Comparison of ENCODE assay signal across 25 cellular contexts in genomic region chr3:18412684-18413083, GRCh38. TPM values are rescaled to one million over a fixed set of nuclear protein-coding genes. Genes with fewer than 3 reads are reported as not detected.
A peak's percentile ranks its signal among the peaks of the same experiment; 100 is the strongest.
DNase-seq lines count a peak whose midpoint lies in the region; ATAC-seq and TF ChIP-seq lines count a peak whose summit lies in the region.
"Had no signal": no experiment of that assay in that cellular context is flagged by ENCODE, and none has a peak within 500 bp of the region (broad histone marks: within the 10 kb centered on the region; RNA-seq: fewer than 3 reads in every experiment).

No MANE protein-coding gene starts in this region.

- H3K4me3 ChIP-seq in CD4-positive, alpha-beta memory T cell (ENCODE audit: low read length in 2 of 2) = no peak overlapping the region
- no peak overlapping the region for H3K4me3 ChIP-seq in tibial artery
- no peak overlapping the region for H3K4me3 ChIP-seq in right cardiac atrium (ENCODE audit: low read length)
- H3K4me3 ChIP-seq: adrenal gland, GM23338, ovary, suprapubic skin had no signal

- H3K4me3 Mint-ChIP-seq in activated CD4-positive, alpha-beta T cell treated with anti-CD3 and anti-CD28 coated beads, Interleukin-2, amount 10 ng/mL, durations not matched to agents 7 days and 5 days = peak overlapping the region; percentile 66
- H3K4me3 Mint-ChIP-seq in CD4-positive, alpha-beta memory T cell = peak overlapping the region in 5 of 8 donors; percentile 35 to 67 (median 61)
- H3K4me3 Mint-ChIP-seq in activated T-helper 2 cell treated with anti-CD3 and anti-CD28 coated beads, Interferon-gamma antibody, Interleukin-2, Interleukin-4, amounts not matched to agents 10 μg/mL and 5 μg/mL and 100 μg/mL, durations not matched to agents 14 hours and 24 hours and 36 hours (ENCODE audit: low read depth) = peak overlapping the region; percentile 55
- no peak overlapping the region for H3K4me3 Mint-ChIP-seq in natural killer cell
- H3K4me3 Mint-ChIP-seq: endodermal cell, GM23338, neural crest cell had no signal

- peaks cover 61% of the 10 kb centered on the region for H3K4me1 ChIP-seq in CD4-positive, alpha-beta memory T cell (ENCODE audit: insufficient read depth, low read length)
- peaks cover 0 to under 1% (median 0%) of the 10 kb centered on the region in 4 donors for H3K4me1 ChIP-seq in tibial artery
- no peaks in the 10 kb centered on the region for H3K4me1 ChIP-seq in right cardiac atrium (ENCODE audit: control insufficient read depth, insufficient read depth, low read length)
- H3K4me1 ChIP-seq: adrenal gland, suprapubic skin had no signal

- H3K27ac Mint-ChIP-seq in activated CD4-positive, alpha-beta T cell treated with anti-CD3 and anti-CD28 coated beads, Interleukin-2, amount 10 ng/mL, durations not matched to agents 7 days and 5 days = peak overlapping the region; percentile 79
- H3K27ac Mint-ChIP-seq in CD4-positive, alpha-beta memory T cell = peak overlapping the region in 3 of 7 donors; percentile 10 to 72 (median 51)
- H3K27ac Mint-ChIP-seq in activated T-helper 2 cell treated with anti-CD3 and anti-CD28 coated beads, Interferon-gamma antibody, Interleukin-2, Interleukin-4, amounts not matched to agents 10 μg/mL and 5 μg/mL and 100 μg/mL, durations not matched to agents 14 hours and 24 hours and 36 hours = peak overlapping the region; percentile 83
- peak overlapping the region; percentile 13 to 45 for H3K27ac Mint-ChIP-seq in natural killer cell
- H3K27ac Mint-ChIP-seq: endodermal cell, GM23338 had no signal

- ATAC-seq in natural killer cell = no peak
- no peak for ATAC-seq in right cardiac atrium
- ATAC-seq: esophagus mucosa, GM23338, left lobe of liver had no signal

- H3K27me3 ChIP-seq in CD4-positive, alpha-beta memory T cell (ENCODE audit: insufficient read depth, low read length) = no peaks in the 10 kb centered on the region
- H3K27me3 ChIP-seq in tibial artery (no peaks in the 10 kb centered on the region), right cardiac atrium (ENCODE audit: control insufficient read depth, insufficient read depth) (no peaks in the 10 kb centered on the region)
- H3K27me3 ChIP-seq: adrenal gland, ovary, suprapubic skin had no signal

- no peaks in the 10 kb centered on the region for H3K9me3 Mint-ChIP-seq in activated CD4-positive, alpha-beta T cell treated with anti-CD3 and anti-CD28 coated beads, Interleukin-2, amount 10 ng/mL, durations not matched to agents 7 days and 5 days
- no peaks in the 10 kb centered on the region for H3K9me3 Mint-ChIP-seq in CD4-positive, alpha-beta memory T cell
- H3K9me3 Mint-ChIP-seq in activated T-helper 2 cell treated with anti-CD3 and anti-CD28 coated beads, Interferon-gamma antibody, Interleukin-2, Interleukin-4, amounts not matched to agents 10 μg/mL and 5 μg/mL and 100 μg/mL, durations not matched to agents 14 hours and 24 hours and 36 hours = no peaks in the 10 kb centered on the region
- H3K9me3 Mint-ChIP-seq in natural killer cell = no peaks in the 10 kb centered on the region
- H3K9me3 Mint-ChIP-seq: CD8-positive, alpha-beta memory T cell; endodermal cell; GM23338; neural crest cell had no signal

- H3K36me3 Mint-ChIP-seq in activated CD4-positive, alpha-beta T cell treated with anti-CD3 and anti-CD28 coated beads, Interleukin-2, amount 10 ng/mL, durations not matched to agents 7 days and 5 days (ENCODE audit: low read depth) = peaks cover 86% of the 10 kb centered on the region
- H3K36me3 Mint-ChIP-seq in CD4-positive, alpha-beta memory T cell = peaks cover 51 to 68% of the 10 kb centered on the region in 2 donors
- peaks cover 93% of the 10 kb centered on the region for H3K36me3 Mint-ChIP-seq in activated T-helper 2 cell treated with anti-CD3 and anti-CD28 coated beads, Interferon-gamma antibody, Interleukin-2, Interleukin-4, amounts not matched to agents 10 μg/mL and 5 μg/mL and 100 μg/mL, durations not matched to agents 14 hours and 24 hours and 36 hours (ENCODE audit: low read depth)
- peaks cover 18% of the 10 kb centered on the region for H3K36me3 Mint-ChIP-seq in natural killer cell

- TF ChIP-seq CTCF in natural killer cell (IDR thresholded peaks at IDR 0.05) = no peak
- TF ChIP-seq CTCF in tibial artery (IDR thresholded peaks at IDR 0.05) = no peak

- POLR2A ChIA-PET in activated CD4-positive, alpha-beta T cell treated with anti-CD3 and anti-CD28 coated beads, Interleukin-2, amount 10 ng/mL, durations not matched to agents 7 days and 5 days (lab: Charles Lee) = no interaction called here
- POLR2A ChIA-PET in CD4-positive, alpha-beta memory T cell (lab: Charles Lee; ENCODE audit: partially characterized antibody) = no interaction called here

- peaks cover 91% of the 10 kb centered on the region for H3K4me1 Mint-ChIP-seq in activated CD4-positive, alpha-beta T cell treated with anti-CD3 and anti-CD28 coated beads, Interleukin-2, amount 10 ng/mL, durations not matched to agents 7 days and 5 days
- peaks cover 43 to 80% (median 69%) of the 10 kb centered on the region in 4 donors for H3K4me1 Mint-ChIP-seq in CD4-positive, alpha-beta memory T cell
- H3K4me1 Mint-ChIP-seq in activated T-helper 2 cell treated with anti-CD3 and anti-CD28 coated beads, Interferon-gamma antibody, Interleukin-2, Interleukin-4, amounts not matched to agents 10 μg/mL and 5 μg/mL and 100 μg/mL, durations not matched to agents 14 hours and 24 hours and 36 hours (ENCODE audit: low read depth) = peaks cover 81% of the 10 kb centered on the region
- peaks cover 41 to 51% of the 10 kb centered on the region in 2 donors for H3K4me1 Mint-ChIP-seq in natural killer cell

- no peaks in the 10 kb centered on the region for H3K27me3 Mint-ChIP-seq in activated CD4-positive, alpha-beta T cell treated with anti-CD3 and anti-CD28 coated beads, Interleukin-2, amount 10 ng/mL, durations not matched to agents 7 days and 5 days
- H3K27me3 Mint-ChIP-seq in CD4-positive, alpha-beta memory T cell = no peaks in the 10 kb centered on the region
- no peaks in the 10 kb centered on the region for H3K27me3 Mint-ChIP-seq in activated T-helper 2 cell treated with anti-CD3 and anti-CD28 coated beads, Interferon-gamma antibody, Interleukin-2, Interleukin-4, amounts not matched to agents 10 μg/mL and 5 μg/mL and 100 μg/mL, durations not matched to agents 14 hours and 24 hours and 36 hours (ENCODE audit: low read depth)
- no peaks in the 10 kb centered on the region for H3K27me3 Mint-ChIP-seq in natural killer cell (ENCODE audit: low read depth in 2 of 2)
- H3K27me3 Mint-ChIP-seq: CD8-positive, alpha-beta memory T cell had no signal

- H3K9me3 ChIP-seq in CD4-positive, alpha-beta memory T cell (ENCODE audit: control insufficient read depth in 1 of 2, low read length in 2 of 2) = no peaks in the 10 kb centered on the region
- H3K9me3 ChIP-seq in tibial artery = no peaks in the 10 kb centered on the region
- H3K9me3 ChIP-seq in right cardiac atrium (ENCODE audit: control insufficient read depth, low read length) = no peaks in the 10 kb centered on the region
- H3K9me3 ChIP-seq: ovary, suprapubic skin had no signal

- DNase-seq in activated CD4-positive, alpha-beta T cell treated with anti-CD3 and anti-CD28 coated beads, Interleukin-2, amount 10 ng/mL, durations not matched to agents 7 days and 5 days = no peak
- DNase-seq in activated CD4-positive, alpha-beta T cell treated with anti-CD3 and anti-CD28 coated beads, Interleukin-2, amount 50 U/mL, for 48 hours = no peak
- no peak for DNase-seq in CD4-positive, alpha-beta memory T cell
- DNase-seq in activated T-helper 2 cell treated with anti-CD3 and anti-CD28 coated beads, Interferon-gamma antibody, Interleukin-2, Interleukin-4, amounts not matched to agents 10 μg/mL and 5 μg/mL and 100 μg/mL, durations not matched to agents 14 hours and 24 hours and 36 hours (ENCODE audit: low spot score) = no peak
- no peak for DNase-seq in natural killer cell
- DNase-seq in tibial artery = no peak
- no peak for DNase-seq in GM19240 (ENCODE audit: insufficient read length, low spot score)
- no peak for DNase-seq in right cardiac atrium
- DNase-seq: activated CD4-positive, CD25-positive, alpha-beta regulatory T cell; adrenal gland; AML-193; CD8-positive, alpha-beta memory T cell; central memory CD4-positive, alpha-beta T cell; dermis blood vessel endothelial cell; endodermal cell; NCI-H1417 treated with DMSO at 0.1 percent for 48 hours; ovary; stimulated activated CD4-positive, alpha-beta T cell treated with anti-CD3 and anti-CD28 coated beads, Interleukin-15, amount 100 ng/mL, for 24 hours; stimulated activated CD4-positive, alpha-beta T cell treated with anti-CD3 and anti-CD28 coated beads, Interleukin-4, amount 100 ng/mL, for 4 hours; SW 1271 had no signal

- peaks cover 17% of the 10 kb centered on the region for H3K36me3 ChIP-seq in CD4-positive, alpha-beta memory T cell (ENCODE audit: insufficient read depth, low read length)
- peaks cover 11 to 40% (median 12%) of the 10 kb centered on the region in 3 donors for H3K36me3 ChIP-seq in tibial artery
- H3K36me3 ChIP-seq: ovary had no signal

- intact Hi-C loops in CD4-positive, alpha-beta memory T cell (cut with micrococcal nuclease) = loop anchor here (2.0 kb wide), 1 partner anchor 14 kb away; no protein-coding TSS in a partner anchor
- intact Hi-C loops in activated T-helper 2 cell treated with anti-CD3 and anti-CD28 coated beads, Interferon-gamma antibody, Interleukin-2, Interleukin-4, amounts not matched to agents 10 μg/mL and 5 μg/mL and 100 μg/mL, durations not matched to agents 14 hours and 24 hours and 36 hours (cut with micrococcal nuclease) = no loop called here
- intact Hi-C loops in natural killer cell (cut with micrococcal nuclease) = loop anchor here (5.0 kb wide), 1 partner anchor 35 kb away; no protein-coding TSS in a partner anchor
- intact Hi-C loops in tibial artery (cut with DNase I; ENCODE audit: low total_unique reads) = no loop called here
- intact Hi-C loops in right cardiac atrium (cut with DNase I) = no loop called here

- CTCF ChIA-PET in activated CD4-positive, alpha-beta T cell treated with anti-CD3 and anti-CD28 coated beads, Interleukin-2, amount 10 ng/mL, durations not matched to agents 7 days and 5 days (lab: Charles Lee) = no interaction called here
- CTCF ChIA-PET in CD4-positive, alpha-beta memory T cell (lab: Charles Lee; ENCODE audit: partially characterized antibody) = interaction anchor here (2.3 kb wide), 1 partner anchor 23 kb away, joined by 6 read pairs; no protein-coding TSS in a partner anchor

- H3K27ac ChIP-seq in CD4-positive, alpha-beta memory T cell (ENCODE audit: low read depth, low read length) = no peak overlapping the region
- H3K27ac ChIP-seq in tibial artery = no peak overlapping the region
- no peak overlapping the region for H3K27ac ChIP-seq in right cardiac atrium (ENCODE audit: low read length)
- H3K27ac ChIP-seq: adrenal gland, ovary, suprapubic skin had no signal

RNA-seq across cellular contexts. Expression of gene SATB1, which starts 12.5 kb away (rescaled TPM):
- total RNA-seq in activated CD4-positive, alpha-beta T cell treated with anti-CD3 and anti-CD28 coated beads, Interleukin-2, amount 10 ng/mL, durations not matched to agents 7 days and 5 days = 100 to 1,000 TPM; 323 to 357 TPM
- 100 to 1,000 TPM; 211 TPM for total RNA-seq in CD4-positive, alpha-beta memory T cell
- polyA plus RNA-seq in CD4-positive, alpha-beta memory T cell = 100 to 1,000 TPM; 101 to 109 TPM
- total RNA-seq in activated T-helper 2 cell treated with anti-CD3 and anti-CD28 coated beads, Interferon-gamma antibody, Interleukin-2, Interleukin-4, amounts not matched to agents 10 μg/mL and 5 μg/mL and 100 μg/mL, durations not matched to agents 14 hours and 24 hours and 36 hours = 831 and 866 TPM in 2 replicates
- total RNA-seq in natural killer cell = 100 to 1,000 TPM; 137 to 162 (median 151) TPM
- 10 to 100 TPM; 32.7 to 48.3 (median 38.0) TPM for total RNA-seq in right cardiac atrium
- polyA plus RNA-seq in right cardiac atrium = 21.5 TPM

Comparison
In these comparisons a context has a peak if more than half of its experiments do, and no peak if none do; other contexts are left out.
1. intact Hi-C loops: an anchor here in CD4-positive, alpha-beta memory T cell (2.0 kb wide) and natural killer cell (5.0 kb wide); none called in activated T-helper 2 cell treated with anti-CD3 and anti-CD28 coated beads, Interferon-gamma antibody, Interleukin-2, Interleukin-4, amounts not matched to agents 10 μg/mL and 5 μg/mL and 100 μg/mL, durations not matched to agents 14 hours and 24 hours and 36 hours, tibial artery and right cardiac atrium.